In the genomic region with DNA sequence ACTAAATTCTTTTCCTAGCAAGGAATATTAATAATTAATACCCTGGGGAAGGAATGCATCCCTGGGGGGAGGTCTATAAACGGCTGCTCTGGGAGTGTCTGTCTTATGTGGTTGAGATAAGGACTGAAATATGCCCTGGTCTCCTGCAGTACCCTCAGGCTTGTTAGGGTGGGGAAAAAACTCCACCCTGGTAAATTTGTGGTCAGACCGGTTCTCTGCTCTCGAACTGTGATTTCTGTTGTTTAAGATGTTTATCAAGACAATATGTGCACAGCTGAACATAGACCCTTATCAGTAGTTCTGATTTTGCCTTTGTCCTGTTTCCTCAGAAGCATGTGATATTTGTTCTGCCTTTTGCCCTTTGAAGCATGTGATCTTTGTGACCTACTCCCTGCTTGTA, we compare ENCODE assay signal across 8 cellular contexts. TPM values are rescaled to one million over a fixed set of nuclear protein-coding genes. Genes with fewer than 3 reads are reported as not detected.
DNase-seq lines count a peak whose midpoint lies in the region; ATAC-seq, FAIRE-seq and TF ChIP-seq lines count a peak whose summit lies in the region.
"Not testable (repeated sequence)": the region's sequence is repeated elsewhere in the genome, so short reads cannot be mapped to it uniquely, and the experiment has no call there.

No MANE protein-coding gene starts in this region.

- H3K4me3 Mint-ChIP-seq in Calu3 (ENCODE audit: low read depth, unreplicated experiment); activated CD8-positive, alpha-beta T cell treated with anti-CD3 and anti-CD28 coated beads for 36 hours; type B pancreatic cell: not testable (repeated sequence)

- not testable (repeated sequence) for H3K79me1 ChIP-seq in trophoblast cell (ENCODE audit: low read length)

- H3K4me3 ChIP-seq in HCT116 (replicated peaks in 1 of 2; ENCODE audit: low read depth in 1 of 2, low read length in 2 of 2); Jurkat, Clone E6-1 (ENCODE audit: low read length); colonic mucosa; HepG2 (replicated peaks in 1 of 3; ENCODE audit: insufficient read depth in 1 of 3, low read depth in 2 of 3, low read length in 3 of 3); trophoblast cell (ENCODE audit: low read depth, low read length): not testable (repeated sequence)

- TF ChIP-seq CTCF in Calu3 (IDR thresholded peaks at IDR 0.05; ENCODE audit: unreplicated experiment); HCT116 (IDR thresholded peaks at IDR 0.05 in 2 of 3, conservative IDR thresholded peaks at IDR 0.05 in 1 of 3; ENCODE audit: borderline replicate concordance in 1 of 3, insufficient read depth in 1 of 3, low read depth in 2 of 3, low read length in 2 of 3); activated CD8-positive, alpha-beta T cell treated with anti-CD3 and anti-CD28 coated beads for 36 hours (IDR thresholded peaks at IDR 0.05); colonic mucosa (IDR thresholded peaks at IDR 0.05); HepG2 (CRISPR knock-in tag; IDR thresholded peaks at IDR 0.05); type B pancreatic cell (conservative IDR thresholded peaks at IDR 0.05): not testable (repeated sequence)

- H3K9me2 ChIP-seq in HCT116 (ENCODE audit: insufficient read depth) = not testable (repeated sequence)

- not testable (repeated sequence) for FAIRE-seq in HepG2 (lab: Jason Lieb, UNC)

- not testable (repeated sequence) for H3K27me3 Mint-ChIP-seq in Calu3 (ENCODE audit: unreplicated experiment); activated CD8-positive, alpha-beta T cell treated with anti-CD3 and anti-CD28 coated beads for 36 hours; type B pancreatic cell

- H3K4me1 ChIP-seq in HCT116 (ENCODE audit: control insufficient read depth in 1 of 2, insufficient read depth in 2 of 2, low read length in 2 of 2); colonic mucosa; trophoblast cell (ENCODE audit: control insufficient read depth in 1 of 2, insufficient read depth in 2 of 2, low read length in 2 of 2): not testable (repeated sequence)
- peaks cover 15% of the 10 kb centered on the region for H3K4me1 ChIP-seq in HepG2 (ENCODE audit: insufficient read depth, low read length)

- in situ Hi-C loops in HepG2 (cut with HindIII; ENCODE audit: extremely low pct_ligation_motif_present, low pct_unique_long_range_greater_than_20kb) = not testable (repeated sequence)

- H3K18ac ChIP-seq in trophoblast cell (ENCODE audit: low read length) = not testable (repeated sequence)

- TF ChIP-seq EP300 in HepG2 (IDR thresholded peaks at IDR 0.05; ENCODE audit: low read depth in 2 of 2, low read length in 2 of 2) = peak in 1 of 2 experiments; percentile 28; a peak in 1 of 4 replicates
- TF ChIP-seq EP300 in HepG2 (CRISPR knock-in tag; IDR thresholded peaks at IDR 0.05; ENCODE audit: borderline replicate concordance) = not testable (repeated sequence)

- H3K27me3 ChIP-seq in HCT116 (ENCODE audit: insufficient read depth, low read length); colonic mucosa; HepG2 (ENCODE audit: control insufficient read depth in 1 of 2, insufficient read depth in 2 of 2, low read length in 2 of 2); trophoblast cell (ENCODE audit: insufficient read depth, low read length): not testable (repeated sequence)

- RAD21 ChIA-PET in HCT116 (lab: Charles Lee; ENCODE audit: low non-redundant PET in 1 of 2, low total read pairs in 2 of 2, uncharacterized antibody in 2 of 2, unreplicated experiment in 2 of 2) = not testable (repeated sequence)

- H3K9me3 ChIP-seq in HCT116 (ENCODE audit: control insufficient read depth in 1 of 2, insufficient read depth in 1 of 2, low read depth in 1 of 2, low read length in 2 of 2); colonic mucosa; HepG2 (ENCODE audit: low read length); trophoblast cell (ENCODE audit: insufficient read depth, low read depth, low read length): not testable (repeated sequence)

- BruUV-seq in Calu3 (replicated peaks; lab: Mats Ljungman, UMichigan); HCT116 (replicated peaks; lab: Mats Ljungman, UMichigan); HepG2 (replicated peaks; lab: Mats Ljungman, UMichigan): not testable (repeated sequence)

- H3K4ac ChIP-seq in trophoblast cell (ENCODE audit: low read depth, low read length) = not testable (repeated sequence)

- not testable (repeated sequence) for H3K9ac ChIP-seq in HCT116 (ENCODE audit: low read length); colonic mucosa (ENCODE audit: low read depth in 2 of 2, low read length in 2 of 2); HepG2 (ENCODE audit: insufficient read depth, low read depth, low read length); trophoblast cell (ENCODE audit: low read length)

- CTCF ChIA-PET in Calu3 (lab: Charles Lee); HCT116 (lab: Charles Lee); activated CD8-positive, alpha-beta T cell treated with anti-CD3 and anti-CD28 coated beads for 36 hours (lab: Charles Lee); HepG2 (lab: Yijun Ruan, JAX; ENCODE audit: low intra/inter-chr PET ratio, low total read pairs): not testable (repeated sequence)

- H3K36me3 ChIP-seq in HCT116 (ENCODE audit: control insufficient read depth in 1 of 2, insufficient read depth in 2 of 2, low read length in 2 of 2) (peaks cover 9 to 23% of the 10 kb centered on the region in 2 experiments), HepG2 (replicated peaks in 1 of 2; ENCODE audit: control insufficient read depth in 1 of 2, insufficient read depth in 2 of 2, low read length in 2 of 2) (peaks cover 6 to 25% of the 10 kb centered on the region in 2 experiments; a peak in 3 of 5 replicates), trophoblast cell (ENCODE audit: control insufficient read depth in 1 of 2, insufficient read depth in 2 of 2, low read length in 2 of 2) (peaks cover 16 to 20% of the 10 kb centered on the region in 2 experiments)
- H3K36me3 ChIP-seq in colonic mucosa = not testable (repeated sequence)

- not testable (repeated sequence) for H3K27ac Mint-ChIP-seq in Calu3 (ENCODE audit: unreplicated experiment); activated CD8-positive, alpha-beta T cell treated with anti-CD3 and anti-CD28 coated beads for 36 hours; type B pancreatic cell

- not testable (repeated sequence) for H2AK5ac ChIP-seq in trophoblast cell (ENCODE audit: low read length)

- intact Hi-C loops in Calu3 (cut with micrococcal nuclease; ENCODE audit: unreplicated experiment); HCT116 (cut with micrococcal nuclease); activated CD8-positive, alpha-beta T cell treated with anti-CD3 and anti-CD28 coated beads for 36 hours (cut with micrococcal nuclease); colonic mucosa (cut with DNase I); HepG2 (cut with micrococcal nuclease; ENCODE audit: unreplicated experiment): not testable (repeated sequence)

- H4K91ac ChIP-seq in trophoblast cell (ENCODE audit: low read depth, low read length) = not testable (repeated sequence)

- not testable (repeated sequence) for H3K4me2 ChIP-seq in HCT116 (ENCODE audit: low read length); HepG2 (ENCODE audit: low read depth, low read length); trophoblast cell (ENCODE audit: low read length)

- POLR2A ChIA-PET in HCT116 (lab: Charles Lee); activated CD8-positive, alpha-beta T cell treated with anti-CD3 and anti-CD28 coated beads for 36 hours (lab: Charles Lee): not testable (repeated sequence)
- POLR2A ChIA-PET in HepG2 (lab: Yijun Ruan, JAX) = interaction anchor here (0.7 kb wide), 1 partner anchor 24 kb away, joined by 3 read pairs; no protein-coding TSS in a partner anchor

- H3K27ac ChIP-seq in HCT116 (ENCODE audit: low read depth, low read length); colonic mucosa; HepG2 (ENCODE audit: extremely low read length, insufficient read depth, low read length); trophoblast cell (ENCODE audit: low read depth, low read length): not testable (repeated sequence)

- H3K79me2 ChIP-seq in HCT116 (ENCODE audit: insufficient read depth, low read length); HepG2 (ENCODE audit: insufficient read depth, low read length); trophoblast cell (ENCODE audit: control insufficient read depth, insufficient read depth, low read length, poor library complexity): not testable (repeated sequence)

- H4K12ac ChIP-seq in trophoblast cell (ENCODE audit: low read depth, low read length) = not testable (repeated sequence)

- H2BK120ac ChIP-seq in trophoblast cell (ENCODE audit: insufficient read depth, low read length, poor library complexity) = not testable (repeated sequence)

- not testable (repeated sequence) for H4K8ac ChIP-seq in trophoblast cell (ENCODE audit: low read depth, low read length)

- H3K14ac ChIP-seq in trophoblast cell (ENCODE audit: low read length) = not testable (repeated sequence)

- H3K36me3 Mint-ChIP-seq in Calu3 (ENCODE audit: insufficient read depth, unreplicated experiment) (peaks cover 30% of the 10 kb centered on the region), type B pancreatic cell (peaks cover 62% of the 10 kb centered on the region)
- H3K36me3 Mint-ChIP-seq in activated CD8-positive, alpha-beta T cell treated with anti-CD3 and anti-CD28 coated beads for 36 hours (ENCODE audit: low read depth) = peaks cover 52% of the 10 kb centered on the region

- H2BK5ac ChIP-seq in trophoblast cell (ENCODE audit: low read depth, low read length, poor library complexity) = not testable (repeated sequence)

- H2BK12ac ChIP-seq in trophoblast cell (ENCODE audit: low read length) = not testable (repeated sequence)

- not testable (repeated sequence) for H3K4me1 Mint-ChIP-seq in Calu3 (ENCODE audit: low read depth, unreplicated experiment); activated CD8-positive, alpha-beta T cell treated with anti-CD3 and anti-CD28 coated beads for 36 hours (ENCODE audit: low read depth); type B pancreatic cell (ENCODE audit: unreplicated experiment)

- not testable (repeated sequence) for TF ChIP-seq POLR2A in HCT116 (IDR thresholded peaks at IDR 0.05; ENCODE audit: borderline replicate concordance, extremely low read depth, insufficient read depth, insufficient read length); HepG2 (IDR thresholded peaks at IDR 0.05; ENCODE audit: insufficient read depth in 1 of 2, low read depth in 2 of 2, low read length in 2 of 2)

- ATAC-seq in HCT116; activated CD8-positive, alpha-beta T cell treated with anti-CD3 and anti-CD28 coated beads for 36 hours; HepG2: not testable (repeated sequence)

- H3K9me3 Mint-ChIP-seq in Calu3 (ENCODE audit: low read depth, unreplicated experiment); type B pancreatic cell: not testable (repeated sequence)
- H3K9me3 Mint-ChIP-seq in activated CD8-positive, alpha-beta T cell treated with anti-CD3 and anti-CD28 coated beads for 36 hours = peaks cover 18% of the 10 kb centered on the region

- H3K23ac ChIP-seq in trophoblast cell (ENCODE audit: low read length) = not testable (repeated sequence)

- not testable (repeated sequence) for H2AFZ ChIP-seq in HCT116 (ENCODE audit: low read depth, low read length, poor library complexity, severe bottlenecking); HepG2 (ENCODE audit: low read length); trophoblast cell (ENCODE audit: insufficient read depth, low read length, poor library complexity)

- TF ChIP-seq RAD21 in HCT116 (IDR thresholded peaks at IDR 0.05; ENCODE audit: low read depth); HepG2 (CRISPR knock-in tag; IDR thresholded peaks at IDR 0.05): not testable (repeated sequence)

- DNase-seq in Calu3 (peak; percentile 53), colonic mucosa (peak; percentile 29), HepG2 (ENCODE audit: low spot score) (peak; percentile 31), trophoblast cell (peak; percentile 14 to 74), type B pancreatic cell (ENCODE audit: extremely low spot score, unreplicated experiment) (peak; percentile 15)
- not testable (repeated sequence) for DNase-seq in HCT116 (ENCODE audit: low read depth, low spot score)
- DNase-seq in Jurkat, Clone E6-1 (ENCODE audit: low read depth, low spot score) = peak; percentile 24
- peak; percentile 12 for DNase-seq in activated CD8-positive, alpha-beta T cell treated with anti-CD3 and anti-CD28 coated beads for 36 hours

- not testable (repeated sequence) for H4K20me1 ChIP-seq in HCT116 (ENCODE audit: insufficient read depth); HepG2 (ENCODE audit: insufficient read depth, low read length)

- WGBS in HepG2 (ENCODE audit: low lambda C conversion rate) = 29% methylated on average over 2 of the region's 3 CpGs
- WGBS in trophoblast cell (ENCODE audit: extremely low coverage, insufficient coverage, insufficient read length) = no CpG with 5 or more reads among the region's 3 CpGs

RNA-seq across cellular contexts. Expression of a gene that starts 22.8 kb away (rescaled TPM):
- 147 and 151 TPM in 2 replicates for total RNA-seq in Calu3 (2022)
- total RNA-seq in HCT116 (2021; ENCODE audit: unreplicated experiment) = 124 TPM
- polyA plus RNA-seq in HCT116 (2012) = 96.1 and 109 TPM in 2 replicates
- polyA plus RNA-seq in Jurkat, Clone E6-1 (2012; ENCODE audit: insufficient read depth, insufficient read length) = 223 TPM
- total RNA-seq in activated CD8-positive, alpha-beta T cell treated with anti-CD3 and anti-CD28 coated beads for 36 hours = 100 to 1,000 TPM; 116 to 120 TPM
- 100 to 1,000 TPM in 1 of 2 donors, 10 to 100 TPM in 1; 95.6 to 136 TPM for total RNA-seq in colonic mucosa
- 100 and 120 TPM in 2 replicates for total RNA-seq in HepG2 (2016; rRNA removed; fragmentation: Illumina TruSeq; extraction: Trizol)
- 40.5 and 45.6 TPM in 2 replicates for total RNA-seq in HepG2 (2016; cell fraction: cytosol; rRNA removed; fragmentation: Illumina TruSeq; extraction: Trizol; ENCODE audit: low read depth)
- total RNA-seq in HepG2 (2016; cell fraction: insoluble cytoplasmic fraction; rRNA removed; fragmentation: Illumina TruSeq; extraction: Trizol) = 101 and 120 TPM in 2 replicates
- total RNA-seq in HepG2 (2016; cell fraction: membrane; rRNA removed; fragmentation: Illumina TruSeq; extraction: Trizol) = 58.3 and 62.1 TPM in 2 replicates
- 98.8 and 103 TPM in 2 replicates for total RNA-seq in HepG2 (2016; cell fraction: nucleus; rRNA removed; fragmentation: Illumina TruSeq; extraction: Trizol)
- polyA plus RNA-seq in HepG2 (2011; rRNA removed) = 61.8 and 84.6 TPM in 2 replicates
- 92.3 and 116 TPM in 2 replicates for polyA plus RNA-seq in HepG2 (2011; cell fraction: cytosol; rRNA removed)
- polyA plus RNA-seq in HepG2 (2011; cell fraction: nucleus; rRNA removed) = 20.3 and 25.6 TPM in 2 replicates
- polyA plus RNA-seq in HepG2 (2012) = 100 and 134 TPM in 2 replicates
- polyA plus RNA-seq in HepG2 (2016; cell fraction: cytosol; fragmentation: Illumina TruSeq; extraction: Trizol; ENCODE audit: low read depth) = 78.3 and 89.5 TPM in 2 replicates
- 176 and 187 TPM in 2 replicates for polyA plus RNA-seq in HepG2 (2016; cell fraction: insoluble cytoplasmic fraction; fragmentation: Illumina TruSeq; extraction: Trizol; ENCODE audit: low read depth)
- 91.4 and 105 TPM in 2 replicates for polyA plus RNA-seq in HepG2 (2016; cell fraction: membrane; fragmentation: Illumina TruSeq; extraction: Trizol; ENCODE audit: low read depth)
- polyA plus RNA-seq in HepG2 (2016; cell fraction: nucleus; fragmentation: Illumina TruSeq; extraction: Trizol; ENCODE audit: insufficient read depth, low read depth) = 241 and 261 TPM in 2 replicates
- polyA minus RNA-seq in HepG2 (2011; rRNA and poly(A)+ RNA removed; ENCODE audit: low replicate concordance) = 76.0 and 91.3 TPM in 2 replicates
- 48.9 and 80.5 TPM in 2 replicates for polyA minus RNA-seq in HepG2 (2011; cell fraction: cytosol; rRNA and poly(A)+ RNA removed)
- polyA minus RNA-seq in HepG2 (2011; cell fraction: nucleus; rRNA and poly(A)+ RNA removed) = 23.1 and 23.6 TPM in 2 replicates
- polyA plus RNA-seq in trophoblast cell (2013) = 139 and 144 TPM in 2 replicates
- 102 and 119 TPM in 2 replicates for total RNA-seq in type B pancreatic cell (ENCODE audit: low replicate concordance)

RNA-seq across cellular contexts. Expression of a gene that starts 23.2 kb away (rescaled TPM):
- 36.2 and 40.3 TPM in 2 replicates for total RNA-seq in Calu3 (2022)
- 42.1 TPM for total RNA-seq in HCT116 (2021; ENCODE audit: unreplicated experiment)
- 34.3 and 42.6 TPM in 2 replicates for polyA plus RNA-seq in HCT116 (2012)
- 56.1 TPM for polyA plus RNA-seq in Jurkat, Clone E6-1 (2012; ENCODE audit: insufficient read depth, insufficient read length)
- 10 to 100 TPM; 34.0 to 35.0 TPM for total RNA-seq in activated CD8-positive, alpha-beta T cell treated with anti-CD3 and anti-CD28 coated beads for 36 hours
- 10 to 100 TPM; 29.0 to 36.2 TPM for total RNA-seq in colonic mucosa
- 65.1 and 110 TPM in 2 replicates for total RNA-seq in HepG2 (2016; rRNA removed; fragmentation: Illumina TruSeq; extraction: Trizol)
- 26.1 and 37.4 TPM in 2 replicates for total RNA-seq in HepG2 (2016; cell fraction: cytosol; rRNA removed; fragmentation: Illumina TruSeq; extraction: Trizol; ENCODE audit: low read depth)
- 57.9 and 103 TPM in 2 replicates for total RNA-seq in HepG2 (2016; cell fraction: insoluble cytoplasmic fraction; rRNA removed; fragmentation: Illumina TruSeq; extraction: Trizol)
- total RNA-seq in HepG2 (2016; cell fraction: membrane; rRNA removed; fragmentation: Illumina TruSeq; extraction: Trizol) = 58.5 and 71.5 TPM in 2 replicates
- 95.9 and 108 TPM in 2 replicates for total RNA-seq in HepG2 (2016; cell fraction: nucleus; rRNA removed; fragmentation: Illumina TruSeq; extraction: Trizol)
- polyA plus RNA-seq in HepG2 (2011; rRNA removed) = 109 and 121 TPM in 2 replicates
- 73.3 and 91.3 TPM in 2 replicates for polyA plus RNA-seq in HepG2 (2011; cell fraction: cytosol; rRNA removed)
- polyA plus RNA-seq in HepG2 (2011; cell fraction: nucleus; rRNA removed) = 70.1 and 84.3 TPM in 2 replicates
- 73.6 and 98.8 TPM in 2 replicates for polyA plus RNA-seq in HepG2 (2012)
- polyA plus RNA-seq in HepG2 (2016; cell fraction: cytosol; fragmentation: Illumina TruSeq; extraction: Trizol; ENCODE audit: low read depth) = 24.2 and 36.5 TPM in 2 replicates
- 69.1 and 71.8 TPM in 2 replicates for polyA plus RNA-seq in HepG2 (2016; cell fraction: insoluble cytoplasmic fraction; fragmentation: Illumina TruSeq; extraction: Trizol; ENCODE audit: low read depth)
- 43.6 and 60.3 TPM in 2 replicates for polyA plus RNA-seq in HepG2 (2016; cell fraction: membrane; fragmentation: Illumina TruSeq; extraction: Trizol; ENCODE audit: low read depth)
- polyA plus RNA-seq in HepG2 (2016; cell fraction: nucleus; fragmentation: Illumina TruSeq; extraction: Trizol; ENCODE audit: insufficient read depth, low read depth) = 167 and 178 TPM in 2 replicates
- 39.4 and 50.8 TPM in 2 replicates for polyA minus RNA-seq in HepG2 (2011; rRNA and poly(A)+ RNA removed; ENCODE audit: low replicate concordance)
- polyA minus RNA-seq in HepG2 (2011; cell fraction: cytosol; rRNA and poly(A)+ RNA removed) = 36.1 and 37.9 TPM in 2 replicates
- polyA minus RNA-seq in HepG2 (2011; cell fraction: nucleus; rRNA and poly(A)+ RNA removed) = 33.9 and 50.1 TPM in 2 replicates
- polyA plus RNA-seq in trophoblast cell (2013) = 46.7 and 46.8 TPM in 2 replicates
- total RNA-seq in type B pancreatic cell (ENCODE audit: low replicate concordance) = 66.1 and 72.7 TPM in 2 replicates

RNA-seq across cellular contexts. Expression of a gene that starts 42.0 kb away (rescaled TPM):
- total RNA-seq in Calu3 (2022) = 31.9 and 33.8 TPM in 2 replicates
- total RNA-seq in HCT116 (2021; ENCODE audit: unreplicated experiment) = 36.2 TPM
- polyA plus RNA-seq in HCT116 (2012) = 14.6 and 16.4 TPM in 2 replicates
- polyA plus RNA-seq in Jurkat, Clone E6-1 (2012; ENCODE audit: insufficient read depth, insufficient read length) = 5.3 TPM
- 10 to 100 TPM; 16.2 to 18.4 TPM for total RNA-seq in activated CD8-positive, alpha-beta T cell treated with anti-CD3 and anti-CD28 coated beads for 36 hours
- 10 to 100 TPM; 21.2 to 29.1 TPM for total RNA-seq in colonic mucosa
- total RNA-seq in HepG2 (2016; rRNA removed; fragmentation: Illumina TruSeq; extraction: Trizol) = 38.0 and 38.5 TPM in 2 replicates
- 18.0 and 19.7 TPM in 2 replicates for total RNA-seq in HepG2 (2016; cell fraction: cytosol; rRNA removed; fragmentation: Illumina TruSeq; extraction: Trizol; ENCODE audit: low read depth)
- 34.9 and 36.4 TPM in 2 replicates for total RNA-seq in HepG2 (2016; cell fraction: insoluble cytoplasmic fraction; rRNA removed; fragmentation: Illumina TruSeq; extraction: Trizol)
- 51.1 and 53.4 TPM in 2 replicates for total RNA-seq in HepG2 (2016; cell fraction: membrane; rRNA removed; fragmentation: Illumina TruSeq; extraction: Trizol)
- 26.1 and 33.6 TPM in 2 replicates for total RNA-seq in HepG2 (2016; cell fraction: nucleus; rRNA removed; fragmentation: Illumina TruSeq; extraction: Trizol)
- 16.5 and 16.7 TPM in 2 replicates for polyA plus RNA-seq in HepG2 (2011; rRNA removed)
- polyA plus RNA-seq in HepG2 (2011; cell fraction: cytosol; rRNA removed) = 8.4 and 11.3 TPM in 2 replicates
- polyA plus RNA-seq in HepG2 (2011; cell fraction: nucleus; rRNA removed) = 13.6 and 17.2 TPM in 2 replicates
- polyA plus RNA-seq in HepG2 (2012) = 13.3 and 14.9 TPM in 2 replicates
- 8.7 and 9.1 TPM in 2 replicates for polyA plus RNA-seq in HepG2 (2016; cell fraction: cytosol; fragmentation: Illumina TruSeq; extraction: Trizol; ENCODE audit: low read depth)
- polyA plus RNA-seq in HepG2 (2016; cell fraction: insoluble cytoplasmic fraction; fragmentation: Illumina TruSeq; extraction: Trizol; ENCODE audit: low read depth) = 27.2 and 31.1 TPM in 2 replicates
- 22.7 and 22.9 TPM in 2 replicates for polyA plus RNA-seq in HepG2 (2016; cell fraction: membrane; fragmentation: Illumina TruSeq; extraction: Trizol; ENCODE audit: low read depth)
- polyA plus RNA-seq in HepG2 (2016; cell fraction: nucleus; fragmentation: Illumina TruSeq; extraction: Trizol; ENCODE audit: insufficient read depth, low read depth) = 31.4 and 31.8 TPM in 2 replicates
- polyA minus RNA-seq in HepG2 (2011; rRNA and poly(A)+ RNA removed; ENCODE audit: low replicate concordance) = 8.2 and 15.1 TPM in 2 replicates
- polyA minus RNA-seq in HepG2 (2011; cell fraction: cytosol; rRNA and poly(A)+ RNA removed) = 12.0 and 14.8 TPM in 2 replicates
- 31.7 and 49.4 TPM in 2 replicates for polyA minus RNA-seq in HepG2 (2011; cell fraction: nucleus; rRNA and poly(A)+ RNA removed)
- polyA plus RNA-seq in trophoblast cell (2013) = 7.5 and 7.7 TPM in 2 replicates
- 38.3 and 47.2 TPM in 2 replicates for total RNA-seq in type B pancreatic cell (ENCODE audit: low replicate concordance)

RNA-seq across cellular contexts. Expression of a gene that starts 42.9 kb away (rescaled TPM):
- total RNA-seq in Calu3 (2022) = 113 and 118 TPM in 2 replicates
- 205 TPM for total RNA-seq in HCT116 (2021; ENCODE audit: unreplicated experiment)
- polyA plus RNA-seq in HCT116 (2012) = 74.2 and 88.1 TPM in 2 replicates
- polyA plus RNA-seq in Jurkat, Clone E6-1 (2012; ENCODE audit: insufficient read depth, insufficient read length) = 144 TPM
- total RNA-seq in activated CD8-positive, alpha-beta T cell treated with anti-CD3 and anti-CD28 coated beads for 36 hours = 100 to 1,000 TPM; 198 to 200 TPM
- 10 to 100 TPM; 49.9 to 75.5 TPM for total RNA-seq in colonic mucosa
- total RNA-seq in HepG2 (2016; rRNA removed; fragmentation: Illumina TruSeq; extraction: Trizol) = 257 and 281 TPM in 2 replicates
- total RNA-seq in HepG2 (2016; cell fraction: cytosol; rRNA removed; fragmentation: Illumina TruSeq; extraction: Trizol; ENCODE audit: low read depth) = 60.4 and 64.3 TPM in 2 replicates
- 257 and 284 TPM in 2 replicates for total RNA-seq in HepG2 (2016; cell fraction: insoluble cytoplasmic fraction; rRNA removed; fragmentation: Illumina TruSeq; extraction: Trizol)
- 76.1 and 91.0 TPM in 2 replicates for total RNA-seq in HepG2 (2016; cell fraction: membrane; rRNA removed; fragmentation: Illumina TruSeq; extraction: Trizol)
- 252 and 273 TPM in 2 replicates for total RNA-seq in HepG2 (2016; cell fraction: nucleus; rRNA removed; fragmentation: Illumina TruSeq; extraction: Trizol)
- polyA plus RNA-seq in HepG2 (2011; rRNA removed) = 91.7 and 129 TPM in 2 replicates
- 37.1 and 48.9 TPM in 2 replicates for polyA plus RNA-seq in HepG2 (2011; cell fraction: cytosol; rRNA removed)
- polyA plus RNA-seq in HepG2 (2011; cell fraction: nucleus; rRNA removed) = 185 and 204 TPM in 2 replicates
- polyA plus RNA-seq in HepG2 (2012) = 118 and 153 TPM in 2 replicates
- 27.6 and 27.7 TPM in 2 replicates for polyA plus RNA-seq in HepG2 (2016; cell fraction: cytosol; fragmentation: Illumina TruSeq; extraction: Trizol; ENCODE audit: low read depth)
- 214 and 224 TPM in 2 replicates for polyA plus RNA-seq in HepG2 (2016; cell fraction: insoluble cytoplasmic fraction; fragmentation: Illumina TruSeq; extraction: Trizol; ENCODE audit: low read depth)
- polyA plus RNA-seq in HepG2 (2016; cell fraction: membrane; fragmentation: Illumina TruSeq; extraction: Trizol; ENCODE audit: low read depth) = 41.7 and 44.4 TPM in 2 replicates
- 336 and 359 TPM in 2 replicates for polyA plus RNA-seq in HepG2 (2016; cell fraction: nucleus; fragmentation: Illumina TruSeq; extraction: Trizol; ENCODE audit: insufficient read depth, low read depth)
- polyA minus RNA-seq in HepG2 (2011; rRNA and poly(A)+ RNA removed; ENCODE audit: low replicate concordance) = 38.6 and 73.5 TPM in 2 replicates
- polyA minus RNA-seq in HepG2 (2011; cell fraction: cytosol; rRNA and poly(A)+ RNA removed) = 34.7 and 37.7 TPM in 2 replicates
- 291 and 322 TPM in 2 replicates for polyA minus RNA-seq in HepG2 (2011; cell fraction: nucleus; rRNA and poly(A)+ RNA removed)
- 204 and 213 TPM in 2 replicates for polyA plus RNA-seq in trophoblast cell (2013)
- 114 and 118 TPM in 2 replicates for total RNA-seq in type B pancreatic cell (ENCODE audit: low replicate concordance)

RNA-seq across cellular contexts. Expression of a gene that starts 43.0 kb away (rescaled TPM):
- total RNA-seq in Calu3 (2022) (48.5 and 54.9 TPM in 2 replicates), HCT116 (2021; ENCODE audit: unreplicated experiment) (40.0 TPM), colonic mucosa (10 to 100 TPM; 53.6 to 65.7 TPM), HepG2 (2016; rRNA removed; fragmentation: Illumina TruSeq; extraction: Trizol) (33.2 and 47.0 TPM in 2 replicates), type B pancreatic cell (ENCODE audit: low replicate concordance) (78.3 and 88.6 TPM in 2 replicates)
- polyA plus RNA-seq in HCT116 (2012) = 11.0 and 15.0 TPM in 2 replicates
- polyA plus RNA-seq in Jurkat, Clone E6-1 (2012; ENCODE audit: insufficient read depth, insufficient read length) = 47.0 TPM
- total RNA-seq in activated CD8-positive, alpha-beta T cell treated with anti-CD3 and anti-CD28 coated beads for 36 hours = 10 to 100 TPM; 55.9 to 56.1 TPM
- total RNA-seq in HepG2 (2016; cell fraction: cytosol; rRNA removed; fragmentation: Illumina TruSeq; extraction: Trizol; ENCODE audit: low read depth) = 5.1 and 8.0 TPM in 2 replicates
- 33.8 and 40.2 TPM in 2 replicates for total RNA-seq in HepG2 (2016; cell fraction: insoluble cytoplasmic fraction; rRNA removed; fragmentation: Illumina TruSeq; extraction: Trizol)
- 13.4 and 13.8 TPM in 2 replicates for total RNA-seq in HepG2 (2016; cell fraction: membrane; rRNA removed; fragmentation: Illumina TruSeq; extraction: Trizol)
- total RNA-seq in HepG2 (2016; cell fraction: nucleus; rRNA removed; fragmentation: Illumina TruSeq; extraction: Trizol) = 49.5 and 50.7 TPM in 2 replicates
- 9.6 and 10.9 TPM in 2 replicates for polyA plus RNA-seq in HepG2 (2011; rRNA removed)
- 6.0 and 7.9 TPM in 2 replicates for polyA plus RNA-seq in HepG2 (2011; cell fraction: cytosol; rRNA removed)
- 15.1 and 15.8 TPM in 2 replicates for polyA plus RNA-seq in HepG2 (2011; cell fraction: nucleus; rRNA removed)
- polyA plus RNA-seq in HepG2 (2012) = 10.4 and 11.8 TPM in 2 replicates
- 0.65 and 1.2 TPM in 2 replicates for polyA plus RNA-seq in HepG2 (2016; cell fraction: cytosol; fragmentation: Illumina TruSeq; extraction: Trizol; ENCODE audit: low read depth)
- polyA plus RNA-seq in HepG2 (2016; cell fraction: insoluble cytoplasmic fraction; fragmentation: Illumina TruSeq; extraction: Trizol; ENCODE audit: low read depth) = 19.3 and 20.8 TPM in 2 replicates
- polyA plus RNA-seq in HepG2 (2016; cell fraction: membrane; fragmentation: Illumina TruSeq; extraction: Trizol; ENCODE audit: low read depth) = 1.9 and 2.1 TPM in 2 replicates
- 22.8 and 26.1 TPM in 2 replicates for polyA plus RNA-seq in HepG2 (2016; cell fraction: nucleus; fragmentation: Illumina TruSeq; extraction: Trizol; ENCODE audit: insufficient read depth, low read depth)
- 25.3 and 61.3 TPM in 2 replicates for polyA minus RNA-seq in HepG2 (2011; rRNA and poly(A)+ RNA removed; ENCODE audit: low replicate concordance)
- polyA minus RNA-seq in HepG2 (2011; cell fraction: cytosol; rRNA and poly(A)+ RNA removed) = 22.6 and 23.7 TPM in 2 replicates
- polyA minus RNA-seq in HepG2 (2011; cell fraction: nucleus; rRNA and poly(A)+ RNA removed) = 57.8 and 69.2 TPM in 2 replicates
- 33.7 and 38.9 TPM in 2 replicates for polyA plus RNA-seq in trophoblast cell (2013)
